In the genomic region with DNA sequence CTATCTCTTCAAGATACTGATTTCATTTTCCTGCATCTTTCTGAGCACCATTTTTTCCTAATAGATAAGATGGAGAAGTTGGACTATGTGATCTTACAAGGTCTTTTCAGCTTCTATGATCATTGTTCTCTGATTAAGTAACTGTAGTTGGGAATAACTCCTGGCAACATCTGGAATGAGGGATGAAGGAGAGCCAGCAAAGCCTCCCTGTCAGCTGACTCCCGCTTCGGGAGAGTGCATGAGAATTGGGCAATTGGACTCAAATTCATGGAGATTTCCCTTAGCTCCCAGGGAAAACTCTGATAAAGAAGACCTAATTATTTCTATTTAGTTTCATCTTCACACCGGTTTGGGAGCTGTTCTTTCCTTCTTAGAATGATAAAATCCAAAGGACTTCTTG, we compare ENCODE assay signal across 22 cellular contexts.
"Had no signal": no experiment of that assay in that cellular context is flagged by ENCODE, and none has a peak within 500 bp of the region (broad histone marks: within the 10 kb centered on the region; RNA-seq: fewer than 3 reads in every experiment).

No MANE protein-coding gene starts in this region.

- ATAC-seq: activated CD8-positive, alpha-beta T cell treated with anti-CD3 and anti-CD28 coated beads for 36 hours; activated naive CD8-positive, alpha-beta T cell treated with anti-CD3 and anti-CD28 coated beads, Interleukin-2, amount 50 U/mL, for 24 hours; activated T-cell treated with anti-CD3 and anti-CD28 coated beads, Interleukin-2, amount 50 U/mL, for 4 hours; gastrocnemius medialis; mucosa of descending colon; natural killer cell treated with Interleukin-12 subunit alpha and Interleukin-12 subunit beta and Interleukin-15 and Interleukin-18, amount 100 ng/mL, for 72 hours; stimulated activated naive CD8-positive, alpha-beta T cell treated with anti-CD3 and anti-CD28 coated beads, Interleukin-15, Interleukin-2, amounts not matched to agents 100 U/mL and 50 U/mL, for 24 hours; upper lobe of right lung; WTC11 had no signal

- H3K27me3 ChIP-seq: esophagus muscularis mucosa, gastrocnemius medialis, tibial artery, upper lobe of right lung had no signal

- FAIRE-seq: colon had no signal

- DNase-seq: activated CD4-positive, alpha-beta T cell treated with anti-CD3 and anti-CD28 coated beads for 1 hour; activated CD4-positive, alpha-beta T cell treated with anti-CD3 and anti-CD28 coated beads, Interleukin-2, amount 10 ng/mL, durations not matched to agents 7 days and 5 days; activated CD8-positive, alpha-beta T cell treated with anti-CD3 and anti-CD28 coated beads for 36 hours; activated naive CD8-positive, alpha-beta T cell treated with anti-CD3 and anti-CD28 coated beads, Interleukin-2, amount 50 U/mL, for 24 hours; activated T-cell treated with anti-CD3 and anti-CD28 coated beads, Interleukin-2, amount 50 U/mL, for 4 hours; effector CD4-positive, alpha-beta T cell; gastrocnemius medialis; islet precursor cell; left ventricle myocardium inferior; mucosa of descending colon; stimulated activated CD4-positive, alpha-beta T cell treated with anti-CD3 and anti-CD28 coated beads, Interleukin-12 subunit alpha, Interleukin-12 subunit beta, amount 100 ng/mL, for 4 hours; stimulated activated CD4-positive, alpha-beta T cell treated with anti-CD3 and anti-CD28 coated beads, Interleukin-4, amount 100 ng/mL, for 1 hour; stimulated activated naive CD8-positive, alpha-beta T cell treated with anti-CD3 and anti-CD28 coated beads, Interleukin-15, Interleukin-2, amounts not matched to agents 100 U/mL and 50 U/mL, for 24 hours; T-helper 2 cell; upper lobe of right lung had no signal

- H3K4me1 ChIP-seq: esophagus muscularis mucosa, gastrocnemius medialis, upper lobe of right lung had no signal

- H3K4me3 ChIP-seq: esophagus muscularis mucosa, gastrocnemius medialis, hepatocyte, left ventricle myocardium inferior, lung, mucosa of descending colon, tibial artery, upper lobe of right lung had no signal

- H3K4me2 ChIP-seq: hepatocyte had no signal

- H3K36me3 ChIP-seq: esophagus muscularis mucosa, gastrocnemius medialis, left ventricle myocardium inferior, tibial artery, upper lobe of right lung had no signal

- H3K79me2 ChIP-seq: hepatocyte had no signal

- H3K27ac ChIP-seq: esophagus muscularis mucosa, gastrocnemius medialis, hepatocyte, left ventricle myocardium inferior, tibial artery, upper lobe of right lung had no signal

- H3K9me3 ChIP-seq: esophagus muscularis mucosa, gastrocnemius medialis, left ventricle myocardium inferior, mucosa of descending colon, tibial artery, upper lobe of right lung had no signal

- H2AFZ ChIP-seq: hepatocyte had no signal
